ENCODE assay signal across 21 cellular contexts in the genomic region with DNA sequence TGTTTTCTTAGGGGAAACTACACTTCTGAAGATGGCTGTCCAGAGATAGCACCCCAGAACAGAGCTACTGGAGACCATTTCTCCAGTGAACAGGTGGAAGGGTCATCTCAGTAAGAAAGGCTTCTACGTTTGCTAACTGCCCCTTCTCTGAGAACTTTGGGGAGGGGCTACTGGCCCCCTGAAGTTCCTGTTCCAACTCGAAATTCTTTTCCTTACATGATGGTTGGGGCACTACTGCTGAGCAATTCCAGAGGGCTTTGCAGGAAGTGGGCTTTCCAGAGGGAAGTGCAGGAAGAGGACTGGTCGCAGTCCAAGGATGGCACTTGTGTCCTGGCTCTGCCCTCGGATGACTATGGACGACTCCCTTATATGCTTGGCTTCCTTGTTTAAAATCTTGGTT. TPM values are rescaled to one million over a fixed set of nuclear protein-coding genes. Genes with fewer than 3 reads are reported as not detected.
DNase-seq lines count a peak whose midpoint lies in the region; ATAC-seq and TF ChIP-seq lines count a peak whose summit lies in the region.
"Had no signal": no experiment of that assay in that cellular context is flagged by ENCODE, and none has a peak within 500 bp of the region (broad histone marks: within the 10 kb centered on the region; RNA-seq: fewer than 3 reads in every experiment).

No MANE protein-coding gene starts in this region.

- no peaks in the 10 kb centered on the region for H3K27me3 Mint-ChIP-seq in chondrocyte (ENCODE audit: low read depth)
- H3K27me3 Mint-ChIP-seq: activated CD4-positive, alpha-beta memory T cell treated with anti-CD3 and anti-CD28 coated beads, Interleukin-2, amount 10 ng/mL, durations not matched to agents 7 days and 5 days; activated naive CD8-positive, alpha-beta T cell treated with anti-CD3 and anti-CD28 coated beads for 36 hours; naive thymus-derived CD4-positive, alpha-beta T cell; stimulated activated naive CD8-positive, alpha-beta T cell treated with anti-CD3 and anti-CD28 coated beads, Interleukin-15, Interleukin-2, amounts not matched to agents 100 ng/mL and 50 ng/mL, for 24 hours had no signal

- H2AFZ ChIP-seq in osteoblast (ENCODE audit: low read length), result no peak overlapping the region

- H3K9me3 ChIP-seq in Panc1 (ENCODE audit: control insufficient read depth, insufficient read depth, low read depth, low read length) (no peaks in the 10 kb centered on the region), osteoblast (ENCODE audit: low read depth, low read length) (no peaks in the 10 kb centered on the region), mucosa of descending colon (no peaks in the 10 kb centered on the region)
- no peaks in the 10 kb centered on the region for H3K9me3 ChIP-seq in effector memory CD4-positive, alpha-beta T cell (ENCODE audit: control insufficient read depth, low read length)
- H3K9me3 ChIP-seq: BLaER1 treated with 17β-estradiol and CSF1 and Interleukin-3, amounts not matched to agents 10 nM and 100 nM; Peyer's patch had no signal

- DNase-seq in Panc1 (ENCODE audit: low read depth, low spot score) (no peak), chondrocyte (ENCODE audit: low spot score) (no peak), osteoblast (ENCODE audit: insufficient read length, low spot score, missing footprints) (no peak), mucosa of descending colon (no peak)
- no peak for DNase-seq in effector memory CD4-positive, alpha-beta T cell
- DNase-seq: activated CD4-positive, alpha-beta memory T cell treated with anti-CD3 and anti-CD28 coated beads, Interleukin-2, amount 10 ng/mL, durations not matched to agents 7 days and 5 days; activated naive CD8-positive, alpha-beta T cell treated with anti-CD3 and anti-CD28 coated beads for 36 hours; effector CD8-positive, alpha-beta T cell; left colon; MV-4-11; naive thymus-derived CD4-positive, alpha-beta T cell; NCI-H2107; NCI-H774; stimulated activated CD4-positive, alpha-beta T cell treated with anti-CD3 and anti-CD28 coated beads, Interleukin-15, amount 100 ng/mL, for 24 hours; SW 1271 had no signal

- H3K27ac ChIP-seq in Panc1 (ENCODE audit: low read length) (peak overlapping the region; percentile 84), osteoblast (ENCODE audit: low read depth, low read length) (no peak overlapping the region), urinary bladder (ENCODE audit: low read depth) (peak overlapping the region; percentile 24)
- no peak overlapping the region for H3K27ac ChIP-seq in effector memory CD4-positive, alpha-beta T cell (ENCODE audit: insufficient read depth, low read length, poor library complexity, severe bottlenecking)
- H3K27ac ChIP-seq: BLaER1 treated with 17β-estradiol and CSF1 and Interleukin-3, amounts not matched to agents 10 nM and 100 nM; cardiac muscle cell; Peyer's patch had no signal

- H3K4me3 ChIP-seq in Panc1 (ENCODE audit: low read depth in 2 of 2, low read length in 2 of 2) (no peak overlapping the region), osteoblast (ENCODE audit: insufficient read depth, low read length) (no peak overlapping the region), urinary bladder (ENCODE audit: low read depth, low read length) (no peak overlapping the region), mucosa of descending colon (no peak overlapping the region)
- no peak overlapping the region for H3K4me3 ChIP-seq in effector memory CD4-positive, alpha-beta T cell (ENCODE audit: insufficient read depth, low read depth, low read length, poor library complexity, severe bottlenecking)
- H3K4me3 ChIP-seq: BLaER1 treated with 17β-estradiol and CSF1 and Interleukin-3, amounts not matched to agents 10 nM and 100 nM; cardiac muscle cell; Peyer's patch had no signal

- peaks cover 24% of the 10 kb centered on the region for H4K20me1 ChIP-seq in osteoblast (ENCODE audit: insufficient read depth, low read length)

- peaks cover 74% of the 10 kb centered on the region for H3K4me1 Mint-ChIP-seq in chondrocyte (ENCODE audit: low read depth)

- intact Hi-C loops in Panc1 (cut with micrococcal nuclease; ENCODE audit: unreplicated experiment) (no loop called here), mucosa of descending colon (cut with DNase I, micrococcal nuclease) (no loop called here)

- 40% methylated on average over 5 of the region's 5 CpGs for whole genome bisulfite sequencing in urinary bladder

- H3K4me3 Mint-ChIP-seq in chondrocyte (ENCODE audit: unreplicated experiment), result no peak overlapping the region
- H3K4me3 Mint-ChIP-seq: activated CD4-positive, alpha-beta memory T cell treated with anti-CD3 and anti-CD28 coated beads, Interleukin-2, amount 10 ng/mL, durations not matched to agents 7 days and 5 days; activated naive CD8-positive, alpha-beta T cell treated with anti-CD3 and anti-CD28 coated beads for 36 hours; naive thymus-derived CD4-positive, alpha-beta T cell; stimulated activated naive CD8-positive, alpha-beta T cell treated with anti-CD3 and anti-CD28 coated beads, Interleukin-15, Interleukin-2, amounts not matched to agents 100 ng/mL and 50 ng/mL, for 24 hours had no signal

- POLR2A ChIA-PET in Panc1 (lab: Charles Lee), result no interaction called here

- H3K9me3 Mint-ChIP-seq in chondrocyte (ENCODE audit: low read depth), result no peaks in the 10 kb centered on the region
- H3K9me3 Mint-ChIP-seq: activated CD4-positive, alpha-beta memory T cell treated with anti-CD3 and anti-CD28 coated beads, Interleukin-2, amount 10 ng/mL, durations not matched to agents 7 days and 5 days; activated naive CD8-positive, alpha-beta T cell treated with anti-CD3 and anti-CD28 coated beads for 36 hours; naive thymus-derived CD4-positive, alpha-beta T cell; stimulated activated naive CD8-positive, alpha-beta T cell treated with anti-CD3 and anti-CD28 coated beads, Interleukin-15, Interleukin-2, amounts not matched to agents 100 ng/mL and 50 ng/mL, for 24 hours had no signal

- no peaks in the 10 kb centered on the region for H3K36me3 Mint-ChIP-seq in chondrocyte (ENCODE audit: low read depth)
- H3K36me3 Mint-ChIP-seq: activated naive CD8-positive, alpha-beta T cell treated with anti-CD3 and anti-CD28 coated beads for 36 hours had no signal

- CTCF ChIA-PET in Panc1 (lab: Charles Lee), result no interaction called here

- no TSS peak for BruUV-seq in Panc1 (replicated peaks; lab: Mats Ljungman, UMichigan)

- peaks cover 78% of the 10 kb centered on the region for H3K79me2 ChIP-seq in osteoblast (ENCODE audit: insufficient read depth, low read length)

- ATAC-seq in Panc1, result no peak
- no peak for ATAC-seq in HG03354 (IDR thresholded peaks at IDR 0.05; ENCODE audit: poor library complexity, severe bottlenecking, unreplicated experiment)
- ATAC-seq in mucosa of descending colon, result no peak
- ATAC-seq: left colon; naive thymus-derived CD4-positive, alpha-beta T cell had no signal

- H3K4me1 ChIP-seq in Panc1 (ENCODE audit: control insufficient read depth, insufficient read depth, low read length) (peaks cover 88% of the 10 kb centered on the region), osteoblast (ENCODE audit: insufficient read depth, low read length) (peaks cover 62% of the 10 kb centered on the region), urinary bladder (ENCODE audit: insufficient read depth) (peaks cover 5% of the 10 kb centered on the region), mucosa of descending colon (ENCODE audit: low read depth) (peaks cover 53% of the 10 kb centered on the region)
- no peaks in the 10 kb centered on the region for H3K4me1 ChIP-seq in effector memory CD4-positive, alpha-beta T cell (ENCODE audit: control insufficient read depth, insufficient read depth, low read length, poor library complexity, severe bottlenecking)

- H3K4me2 ChIP-seq in osteoblast (ENCODE audit: insufficient read depth, low read length), result peak overlapping the region; percentile 47

- H3K36me3 ChIP-seq in Panc1 (ENCODE audit: control insufficient read depth, insufficient read depth, low read length) (no peaks in the 10 kb centered on the region; the same call in 1 of the 2 replicates), osteoblast (ENCODE audit: insufficient read depth, low read length) (no peaks in the 10 kb centered on the region), urinary bladder (ENCODE audit: insufficient read depth) (no peaks in the 10 kb centered on the region), mucosa of descending colon (ENCODE audit: low read depth) (no peaks in the 10 kb centered on the region)
- H3K36me3 ChIP-seq in effector memory CD4-positive, alpha-beta T cell (ENCODE audit: control insufficient read depth, insufficient read depth, low read length), result no peaks in the 10 kb centered on the region
- H3K36me3 ChIP-seq: cardiac muscle cell, Peyer's patch had no signal

- H3K27ac Mint-ChIP-seq in chondrocyte (ENCODE audit: unreplicated experiment), result peak overlapping the region; percentile 4
- H3K27ac Mint-ChIP-seq: activated CD4-positive, alpha-beta memory T cell treated with anti-CD3 and anti-CD28 coated beads, Interleukin-2, amount 10 ng/mL, durations not matched to agents 7 days and 5 days; activated naive CD8-positive, alpha-beta T cell treated with anti-CD3 and anti-CD28 coated beads for 36 hours; stimulated activated naive CD8-positive, alpha-beta T cell treated with anti-CD3 and anti-CD28 coated beads, Interleukin-15, Interleukin-2, amounts not matched to agents 100 ng/mL and 50 ng/mL, for 24 hours had no signal

- in situ Hi-C loops in Panc1 (cut with HindIII; ENCODE audit: low pct_unique_long_range_greater_than_20kb, low sequenced_read_pairs), result no loop called here

- H3K27me3 ChIP-seq in Panc1 (ENCODE audit: control insufficient read depth, insufficient read depth, low read length) (no peaks in the 10 kb centered on the region), osteoblast (ENCODE audit: insufficient read depth, low read length) (no peaks in the 10 kb centered on the region)
- no peaks in the 10 kb centered on the region for H3K27me3 ChIP-seq in effector memory CD4-positive, alpha-beta T cell (replicated peaks; ENCODE audit: control insufficient read depth, insufficient read depth, low read length, poor library complexity, severe bottlenecking)
- H3K27me3 ChIP-seq: BLaER1 treated with 17β-estradiol and CSF1 and Interleukin-3, amounts not matched to agents 10 nM and 100 nM; cardiac muscle cell; Peyer's patch had no signal

- TF ChIP-seq CTCF in Panc1 (IDR thresholded peaks at IDR 0.05) (no peak), chondrocyte (IDR thresholded peaks at IDR 0.05) (no peak), osteoblast (IDR thresholded peaks at IDR 0.05; ENCODE audit: extremely low read depth, low read depth, low read length) (no peak), mucosa of descending colon (IDR thresholded peaks at IDR 0.05) (no peak)

RNA-seq across cellular contexts. Expression of a gene that starts 31.2 kb away (rescaled TPM):
- 45.2 TPM for total RNA-seq in Panc1 (2021; ENCODE audit: unreplicated experiment)
- 39.0 TPM for polyA plus RNA-seq in Panc1 (2012; ENCODE audit: insufficient read length)
- total RNA-seq in chondrocyte, result 55.0 to 60.2 TPM (median 56.1 TPM) in 3 replicates
- 32.1 and 38.7 TPM in 2 replicates for total RNA-seq in osteoblast
- total RNA-seq in urinary bladder, result 33.0 TPM
- 58.7 TPM for polyA plus RNA-seq in urinary bladder
- 100 to 1,000 TPM in 1 of 3 donors, 10 to 100 TPM in 2; 67.8 to 101 (median 87.7) TPM for total RNA-seq in mucosa of descending colon

RNA-seq across cellular contexts. Expression of a gene that starts 31.6 kb away (rescaled TPM):
- total RNA-seq in Panc1 (2021; ENCODE audit: unreplicated experiment) (3.6 TPM), chondrocyte (1.2 to 2.6 TPM (median 1.5 TPM) in 3 replicates), osteoblast (1.8 and 2.9 TPM in 2 replicates), urinary bladder (3.6 TPM), mucosa of descending colon (1 to 10 TPM; 1.0 to 3.3 (median 1.4) TPM)
- polyA plus RNA-seq in Panc1 (2012; ENCODE audit: insufficient read length), result 3.7 TPM
- 1.6 TPM for polyA plus RNA-seq in urinary bladder
- total RNA-seq: activated CD4-positive, alpha-beta memory T cell treated with anti-CD3 and anti-CD28 coated beads, Interleukin-2, amount 10 ng/mL, durations not matched to agents 7 days and 5 days had no signal

Comparison
In these comparisons a context has a peak if more than half of its experiments do, and no peak if none do; other contexts are left out.
1. H3K27ac ChIP-seq: peak in Panc1 (single experiment) and urinary bladder (single experiment); none in osteoblast (single experiment) and effector memory CD4-positive, alpha-beta T cell (single experiment).